1 cellular context compared by ENCODE assay signal in the genomic region with DNA sequence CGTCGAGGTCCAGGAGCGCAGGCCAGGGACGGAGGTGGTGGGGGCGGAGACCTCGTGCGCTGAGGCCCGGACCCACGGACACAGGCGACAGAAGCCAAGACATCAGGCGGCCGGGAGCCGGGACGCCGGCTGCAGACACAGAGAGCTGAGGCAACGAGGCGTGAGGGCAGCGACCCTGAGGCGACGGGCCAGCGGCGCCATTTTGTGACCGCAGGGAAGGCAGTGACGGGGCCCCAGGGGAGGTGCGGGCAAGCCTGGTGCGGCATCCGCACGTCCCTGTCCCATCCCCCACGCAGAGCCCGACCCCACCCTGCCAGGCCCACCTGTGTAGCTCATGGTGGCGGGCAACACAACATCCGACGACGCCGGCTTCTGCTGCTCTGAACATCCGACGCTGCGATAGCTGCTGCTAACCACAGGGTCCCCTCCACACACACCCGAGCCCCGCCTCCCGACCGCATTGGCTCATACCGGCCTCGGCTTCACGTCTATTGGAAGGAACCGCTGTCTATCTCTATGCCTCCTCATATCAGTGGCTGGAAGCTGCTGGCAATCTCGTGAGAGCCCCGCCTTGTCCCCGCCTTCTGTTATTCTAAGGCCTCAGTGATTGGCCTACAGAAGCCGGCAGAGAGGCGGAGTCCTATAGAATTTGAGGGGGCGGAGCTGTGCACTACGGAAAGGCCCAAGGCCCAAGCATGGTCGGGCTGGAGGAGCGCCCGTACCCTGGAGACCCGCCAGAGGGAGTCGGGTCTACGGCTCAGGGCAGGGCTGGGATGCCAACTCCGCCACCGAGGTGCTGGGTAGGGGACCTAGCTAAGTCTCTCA.
TF ChIP-seq lines count a peak whose summit lies in the region.

A gene with protein sequence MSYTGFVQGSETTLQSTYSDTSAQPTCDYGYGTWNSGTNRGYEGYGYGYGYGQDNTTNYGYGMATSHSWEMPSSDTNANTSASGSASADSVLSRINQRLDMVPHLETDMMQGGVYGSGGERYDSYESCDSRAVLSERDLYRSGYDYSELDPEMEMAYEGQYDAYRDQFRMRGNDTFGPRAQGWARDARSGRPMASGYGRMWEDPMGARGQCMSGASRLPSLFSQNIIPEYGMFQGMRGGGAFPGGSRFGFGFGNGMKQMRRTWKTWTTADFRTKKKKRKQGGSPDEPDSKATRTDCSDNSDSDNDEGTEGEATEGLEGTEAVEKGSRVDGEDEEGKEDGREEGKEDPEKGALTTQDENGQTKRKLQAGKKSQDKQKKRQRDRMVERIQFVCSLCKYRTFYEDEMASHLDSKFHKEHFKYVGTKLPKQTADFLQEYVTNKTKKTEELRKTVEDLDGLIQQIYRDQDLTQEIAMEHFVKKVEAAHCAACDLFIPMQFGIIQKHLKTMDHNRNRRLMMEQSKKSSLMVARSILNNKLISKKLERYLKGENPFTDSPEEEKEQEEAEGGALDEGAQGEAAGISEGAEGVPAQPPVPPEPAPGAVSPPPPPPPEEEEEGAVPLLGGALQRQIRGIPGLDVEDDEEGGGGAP (minus strand): TSS at position 401 of the 825 bp plus-strand sequence. CDS start 65 bp downstream, at position 336.

TF ChIP-seq in HEK293, 187 proteins besides CTCF, POLR2A, EP300 and RAD21 (continued from another document and continues in another):
- TF ChIP-seq, protein P1, sequence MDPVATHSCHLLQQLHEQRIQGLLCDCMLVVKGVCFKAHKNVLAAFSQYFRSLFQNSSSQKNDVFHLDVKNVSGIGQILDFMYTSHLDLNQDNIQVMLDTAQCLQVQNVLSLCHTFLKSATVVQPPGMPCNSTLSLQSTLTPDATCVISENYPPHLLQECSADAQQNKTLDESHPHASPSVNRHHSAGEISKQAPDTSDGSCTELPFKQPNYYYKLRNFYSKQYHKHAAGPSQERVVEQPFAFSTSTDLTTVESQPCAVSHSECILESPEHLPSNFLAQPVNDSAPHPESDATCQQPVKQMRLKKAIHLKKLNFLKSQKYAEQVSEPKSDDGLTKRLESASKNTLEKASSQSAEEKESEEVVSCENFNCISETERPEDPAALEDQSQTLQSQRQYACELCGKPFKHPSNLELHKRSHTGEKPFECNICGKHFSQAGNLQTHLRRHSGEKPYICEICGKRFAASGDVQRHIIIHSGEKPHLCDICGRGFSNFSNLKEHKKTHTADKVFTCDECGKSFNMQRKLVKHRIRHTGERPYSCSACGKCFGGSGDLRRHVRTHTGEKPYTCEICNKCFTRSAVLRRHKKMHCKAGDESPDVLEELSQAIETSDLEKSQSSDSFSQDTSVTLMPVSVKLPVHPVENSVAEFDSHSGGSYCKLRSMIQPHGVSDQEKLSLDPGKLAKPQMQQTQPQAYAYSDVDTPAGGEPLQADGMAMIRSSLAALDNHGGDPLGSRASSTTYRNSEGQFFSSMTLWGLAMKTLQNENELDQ (tag by site-specific recombination; IDR thresholded peaks at IDR 0.05; ENCODE audit: low read depth) = no peak
- no peak for TF ChIP-seq ZNF473 (tag by site-specific recombination; IDR thresholded peaks at IDR 0.05)
- no peak for TF ChIP-seq ZNF791 (tag by site-specific recombination; IDR thresholded peaks at IDR 0.05)
- no peak for TF ChIP-seq ZNF133 (tag by site-specific recombination; IDR thresholded peaks at IDR 0.05)
- TF ChIP-seq GFI1B (tag by site-specific recombination; IDR thresholded peaks at IDR 0.05) = 0 out of 2 replicates have a peak, but pooled peaks have one; percentile 9
- TF ChIP-seq, protein P2, sequence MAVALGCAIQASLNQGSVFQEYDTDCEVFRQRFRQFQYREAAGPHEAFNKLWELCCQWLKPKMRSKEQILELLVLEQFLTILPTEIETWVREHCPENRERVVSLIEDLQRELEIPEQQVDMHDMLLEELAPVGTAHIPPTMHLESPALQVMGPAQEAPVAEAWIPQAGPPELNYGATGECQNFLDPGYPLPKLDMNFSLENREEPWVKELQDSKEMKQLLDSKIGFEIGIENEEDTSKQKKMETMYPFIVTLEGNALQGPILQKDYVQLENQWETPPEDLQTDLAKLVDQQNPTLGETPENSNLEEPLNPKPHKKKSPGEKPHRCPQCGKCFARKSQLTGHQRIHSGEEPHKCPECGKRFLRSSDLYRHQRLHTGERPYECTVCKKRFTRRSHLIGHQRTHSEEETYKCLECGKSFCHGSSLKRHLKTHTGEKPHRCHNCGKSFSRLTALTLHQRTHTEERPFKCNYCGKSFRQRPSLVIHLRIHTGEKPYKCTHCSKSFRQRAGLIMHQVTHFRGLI (tag by site-specific recombination; IDR thresholded peaks at IDR 0.05) = peak; percentile 68; the same call in 1 of the 2 replicates
- no peak for TF ChIP-seq ZNF202 (tag by site-specific recombination; IDR thresholded peaks at IDR 0.05; ENCODE audit: borderline replicate concordance)
- TF ChIP-seq ZNF2 (tag by site-specific recombination; IDR thresholded peaks at IDR 0.05) = peak; percentile 89
- no peak for TF ChIP-seq ZNF544 (tag by site-specific recombination; IDR thresholded peaks at IDR 0.05)
- TF ChIP-seq, protein P3, sequence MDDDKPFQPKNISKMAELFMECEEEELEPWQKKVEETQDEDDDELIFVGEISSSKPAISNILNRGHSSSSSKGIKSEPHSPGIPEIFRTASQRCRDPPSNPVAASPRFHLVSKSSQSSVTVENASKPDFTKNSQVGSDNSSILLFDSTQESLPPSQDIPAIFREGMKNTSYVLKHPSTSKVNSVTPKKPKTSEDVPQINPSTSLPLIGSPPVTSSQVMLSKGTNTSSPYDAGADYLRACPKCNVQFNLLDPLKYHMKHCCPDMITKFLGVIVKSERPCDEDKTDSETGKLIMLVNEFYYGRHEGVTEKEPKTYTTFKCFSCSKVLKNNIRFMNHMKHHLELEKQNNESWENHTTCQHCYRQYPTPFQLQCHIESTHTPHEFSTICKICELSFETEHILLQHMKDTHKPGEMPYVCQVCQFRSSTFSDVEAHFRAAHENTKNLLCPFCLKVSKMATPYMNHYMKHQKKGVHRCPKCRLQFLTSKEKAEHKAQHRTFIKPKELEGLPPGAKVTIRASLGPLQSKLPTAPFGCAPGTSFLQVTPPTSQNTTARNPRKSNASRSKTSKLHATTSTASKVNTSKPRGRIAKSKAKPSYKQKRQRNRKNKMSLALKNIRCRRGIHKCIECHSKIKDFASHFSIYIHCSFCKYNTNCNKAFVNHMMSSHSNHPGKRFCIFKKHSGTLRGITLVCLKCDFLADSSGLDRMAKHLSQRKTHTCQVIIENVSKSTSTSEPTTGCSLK (tag by site-specific recombination; IDR thresholded peaks at IDR 0.05) = no peak
- TF ChIP-seq HOXA7 (CRISPR knock-in tag; IDR thresholded peaks at IDR 0.05; ENCODE audit: borderline replicate concordance) = no peak
- no peak for TF ChIP-seq PRDM1 (tag by site-specific recombination; IDR thresholded peaks at IDR 0.05)
- TF ChIP-seq ZNF114 (tag by site-specific recombination; IDR thresholded peaks at IDR 0.05) = no peak
- TF ChIP-seq ZNF292 (tag by site-specific recombination; IDR thresholded peaks at IDR 0.05; ENCODE audit: borderline replicate concordance, low read depth) = no peak
- peak; percentile 97 for TF ChIP-seq SP3 (tag by site-specific recombination; IDR thresholded peaks at IDR 0.05)
- TF ChIP-seq ZBTB7A (tag by site-specific recombination; IDR thresholded peaks at IDR 0.05; ENCODE audit: low read depth) = peak; percentile 84
- TF ChIP-seq HOXD13 (CRISPR knock-in tag; IDR thresholded peaks at IDR 0.05; ENCODE audit: borderline replicate concordance) = no peak
- TF ChIP-seq ZNF654 (tag by site-specific recombination; IDR thresholded peaks at IDR 0.05; ENCODE audit: low read depth) = 0 out of 2 replicates have a peak, but pooled peaks have one; percentile 10
- TF ChIP-seq ZNF157 (tag by site-specific recombination; IDR thresholded peaks at IDR 0.05) = no peak
- TF ChIP-seq KLF8 (tag by site-specific recombination; IDR thresholded peaks at IDR 0.05) = peak; percentile 85
- TF ChIP-seq ZNF341 (tag by site-specific recombination; IDR thresholded peaks at IDR 0.05; ENCODE audit: low read depth) = peak; percentile 39
- TF ChIP-seq, protein P4, sequence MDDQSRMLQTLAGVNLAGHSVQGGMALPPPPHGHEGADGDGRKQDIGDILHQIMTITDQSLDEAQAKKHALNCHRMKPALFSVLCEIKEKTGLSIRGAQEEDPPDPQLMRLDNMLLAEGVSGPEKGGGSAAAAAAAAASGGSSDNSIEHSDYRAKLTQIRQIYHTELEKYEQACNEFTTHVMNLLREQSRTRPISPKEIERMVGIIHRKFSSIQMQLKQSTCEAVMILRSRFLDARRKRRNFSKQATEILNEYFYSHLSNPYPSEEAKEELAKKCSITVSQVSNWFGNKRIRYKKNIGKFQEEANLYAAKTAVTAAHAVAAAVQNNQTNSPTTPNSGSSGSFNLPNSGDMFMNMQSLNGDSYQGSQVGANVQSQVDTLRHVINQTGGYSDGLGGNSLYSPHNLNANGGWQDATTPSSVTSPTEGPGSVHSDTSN (CRISPR knock-in tag; IDR thresholded peaks at IDR 0.05) = peak; percentile 97
- TF ChIP-seq, protein P5, sequence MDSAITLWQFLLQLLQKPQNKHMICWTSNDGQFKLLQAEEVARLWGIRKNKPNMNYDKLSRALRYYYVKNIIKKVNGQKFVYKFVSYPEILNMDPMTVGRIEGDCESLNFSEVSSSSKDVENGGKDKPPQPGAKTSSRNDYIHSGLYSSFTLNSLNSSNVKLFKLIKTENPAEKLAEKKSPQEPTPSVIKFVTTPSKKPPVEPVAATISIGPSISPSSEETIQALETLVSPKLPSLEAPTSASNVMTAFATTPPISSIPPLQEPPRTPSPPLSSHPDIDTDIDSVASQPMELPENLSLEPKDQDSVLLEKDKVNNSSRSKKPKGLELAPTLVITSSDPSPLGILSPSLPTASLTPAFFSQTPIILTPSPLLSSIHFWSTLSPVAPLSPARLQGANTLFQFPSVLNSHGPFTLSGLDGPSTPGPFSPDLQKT (IDR thresholded peaks at IDR 0.05; ENCODE audit: borderline replicate concordance, low read depth, low read length) = no peak
- TF ChIP-seq ZFP37 (tag by site-specific recombination; IDR thresholded peaks at IDR 0.05) = peak; percentile 97
- TF ChIP-seq ZNF701 (tag by site-specific recombination; IDR thresholded peaks at IDR 0.05) = no peak
- 0 out of 2 replicates have a peak, but pooled peaks have one; percentile 21 for TF ChIP-seq ZNF629 (tag by site-specific recombination; IDR thresholded peaks at IDR 0.05)
- TF ChIP-seq ZNF23 (tag by site-specific recombination; IDR thresholded peaks at IDR 0.05; ENCODE audit: borderline replicate concordance) = no peak
- TF ChIP-seq SP2 (tag by site-specific recombination; IDR thresholded peaks at IDR 0.05) = peak; percentile 99
- peak; percentile 81 for TF ChIP-seq ZFP69B (tag by site-specific recombination; IDR thresholded peaks at IDR 0.05)
- 0 out of 2 replicates have a peak, but pooled peaks have one; percentile 9 for TF ChIP-seq ZNF121 (tag by site-specific recombination; IDR thresholded peaks at IDR 0.05)
- TF ChIP-seq, protein P6, sequence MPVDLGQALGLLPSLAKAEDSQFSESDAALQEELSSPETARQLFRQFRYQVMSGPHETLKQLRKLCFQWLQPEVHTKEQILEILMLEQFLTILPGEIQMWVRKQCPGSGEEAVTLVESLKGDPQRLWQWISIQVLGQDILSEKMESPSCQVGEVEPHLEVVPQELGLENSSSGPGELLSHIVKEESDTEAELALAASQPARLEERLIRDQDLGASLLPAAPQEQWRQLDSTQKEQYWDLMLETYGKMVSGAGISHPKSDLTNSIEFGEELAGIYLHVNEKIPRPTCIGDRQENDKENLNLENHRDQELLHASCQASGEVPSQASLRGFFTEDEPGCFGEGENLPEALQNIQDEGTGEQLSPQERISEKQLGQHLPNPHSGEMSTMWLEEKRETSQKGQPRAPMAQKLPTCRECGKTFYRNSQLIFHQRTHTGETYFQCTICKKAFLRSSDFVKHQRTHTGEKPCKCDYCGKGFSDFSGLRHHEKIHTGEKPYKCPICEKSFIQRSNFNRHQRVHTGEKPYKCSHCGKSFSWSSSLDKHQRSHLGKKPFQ (tag by site-specific recombination; IDR thresholded peaks at IDR 0.05) = no peak
- no peak; the same call in 1 of the 2 replicates for TF ChIP-seq ZNF548 (tag by site-specific recombination; IDR thresholded peaks at IDR 0.05)
- TF ChIP-seq ZNF138 (tag by site-specific recombination; IDR thresholded peaks at IDR 0.05; ENCODE audit: borderline replicate concordance) = no peak
- TF ChIP-seq, protein P7, sequence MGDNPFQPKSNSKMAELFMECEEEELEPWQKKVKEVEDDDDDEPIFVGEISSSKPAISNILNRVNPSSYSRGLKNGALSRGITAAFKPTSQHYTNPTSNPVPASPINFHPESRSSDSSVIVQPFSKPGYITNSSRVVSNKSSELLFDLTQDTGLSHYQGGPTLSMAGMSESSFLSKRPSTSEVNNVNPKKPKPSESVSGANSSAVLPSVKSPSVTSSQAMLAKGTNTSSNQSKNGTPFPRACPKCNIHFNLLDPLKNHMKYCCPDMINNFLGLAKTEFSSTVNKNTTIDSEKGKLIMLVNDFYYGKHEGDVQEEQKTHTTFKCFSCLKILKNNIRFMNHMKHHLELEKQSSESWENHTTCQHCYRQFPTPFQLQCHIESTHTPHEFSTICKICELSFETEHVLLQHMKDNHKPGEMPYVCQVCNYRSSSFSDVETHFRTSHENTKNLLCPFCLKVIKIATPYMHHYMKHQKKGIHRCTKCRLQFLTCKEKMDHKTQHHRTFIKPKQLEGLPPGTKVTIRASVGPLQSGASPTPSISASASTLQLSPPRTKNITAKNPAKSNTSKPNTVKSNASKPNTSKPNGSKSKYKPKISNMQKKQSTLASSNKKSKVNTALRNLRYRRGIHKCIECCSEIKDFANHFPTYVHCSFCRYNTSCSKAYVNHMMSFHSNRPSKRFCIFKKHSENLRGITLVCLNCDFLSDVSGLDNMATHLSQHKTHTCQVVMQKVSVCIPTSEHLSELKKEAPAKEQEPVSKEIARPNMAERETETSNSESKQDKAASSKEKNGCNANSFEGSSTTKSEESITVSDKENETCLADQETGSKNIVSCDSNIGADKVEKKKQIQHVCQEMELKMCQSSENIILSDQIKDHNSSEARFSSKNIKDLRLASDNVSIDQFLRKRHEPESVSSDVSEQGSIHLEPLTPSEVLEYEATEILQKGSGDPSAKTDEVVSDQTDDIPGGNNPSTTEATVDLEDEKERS (tag by site-specific recombination; IDR thresholded peaks at IDR 0.05) = peak; percentile 65; the same call in 1 of the 2 replicates
